1 cellular context compared by ENCODE assay signal in genomic region chr17:29283496-29283895, GRCh38.
TF ChIP-seq lines count a peak whose summit lies in the region.

No MANE protein-coding gene starts in this region.

TF ChIP-seq in K562, 482 proteins besides CTCF, POLR2A, EP300 and RAD21 (continued from another document):
- TF ChIP-seq THAP7 (CRISPR knock-in tag; IDR thresholded peaks at IDR 0.05) (no peak), POLR3G (IDR thresholded peaks at IDR 0.05; ENCODE audit: extremely low read depth, insufficient read length, insufficient replicate concordance) (no peak), HEY1 (CRISPR knock-in tag; IDR thresholded peaks at IDR 0.05; ENCODE audit: borderline replicate concordance) (no peak)
